ENCODE assay signal across 1 cellular context in genomic region chr5:178232920-178233429, GRCh38.
TF ChIP-seq lines count a peak whose summit lies in the region.

No MANE protein-coding gene starts in this region.

TF ChIP-seq in GM23338, 12 proteins besides CTCF, POLR2A, EP300 and RAD21 (continued from another document):
- TF ChIP-seq ETS1 (IDR thresholded peaks at IDR 0.05) (no peak), STAT1 (IDR thresholded peaks at IDR 0.05; ENCODE audit: unreplicated experiment) (no peak), ZNF331 (CRISPR knock-in tag; IDR thresholded peaks at IDR 0.05; ENCODE audit: low read depth) (no peak)
